8 cellular contexts compared by ENCODE assay signal in genomic region chr5:140806834-140807775, GRCh38.
DNase-seq lines count a peak whose midpoint lies in the region; ATAC-seq and TF ChIP-seq lines count a peak whose summit lies in the region.

TSS of gene PCDHA4 (plus strand) at chr5:140807068.

- peak; percentile 73 for DNase-seq in COLO668 (lab: John Stamatoyannopoulos, UW; ENCODE audit: unreplicated experiment)
- peak; percentile 2 for DNase-seq in KG1 (lab: John Stamatoyannopoulos, UW)
- peak; percentile 6 to 25 for DNase-seq in cardiac fibroblast (ENCODE audit: low read depth in 2 of 2)
- peak; percentile 74 for DNase-seq in medulla oblongata (ENCODE audit: extremely low spot score)
- DNase-seq in NCI-H82 (lab: John Stamatoyannopoulos, UW) = no peak
- no peak for DNase-seq in NCI-H2107 treated with DMSO at 0.1 percent for 48 hours (lab: John Stamatoyannopoulos, UW; ENCODE audit: unreplicated experiment)

- TF ChIP-seq CTCF in cardiac fibroblast (IDR thresholded peaks at IDR 0.05; ENCODE audit: low read depth, low read length) = peak; percentile 37

- peak within 1 kb of the TSS in 1 of 2 donors; percentile 30 for H3K4me3 ChIP-seq in cardiac fibroblast (replicated peaks in 1 of 2; ENCODE audit: low read depth in 2 of 2, low read length in 2 of 2)

- no peak for ATAC-seq in GM19328 (IDR thresholded peaks at IDR 0.05; ENCODE audit: unreplicated experiment)
- no peak for ATAC-seq in HG03280 (IDR thresholded peaks at IDR 0.05; ENCODE audit: unreplicated experiment)

Comparison
In these comparisons a context has a peak if more than half of its experiments do, and no peak if none do; other contexts are left out.
1. DNase-seq: peak in COLO668 (single experiment), KG1 (single experiment), cardiac fibroblast (2 of 2) and medulla oblongata (single experiment); none in NCI-H82 (single experiment) and NCI-H2107 treated with DMSO at 0.1 percent for 48 hours (single experiment).